Comparison of ENCODE assay signal across 8 cellular contexts in genomic region chr1:23368562-23369334, GRCh38. TPM values are rescaled to one million over a fixed set of nuclear protein-coding genes. Genes with fewer than 3 reads are reported as not detected.
DNase-seq lines count a peak whose midpoint lies in the region; ATAC-seq, FAIRE-seq and TF ChIP-seq lines count a peak whose summit lies in the region.

No MANE protein-coding gene starts in this region.

- 0 out of 4 replicates have a peak, but pooled peaks of 1 of the 2 experiments have one; percentile 22 for TF ChIP-seq RAD21 in H1 (IDR thresholded peaks at IDR 0.05 in 1 of 2, conservative IDR thresholded peaks at IDR 0.05 in 1 of 2; ENCODE audit: low read depth in 2 of 2, low read length in 2 of 2)

- peak overlapping the region; percentile 80 for H3K4me3 Mint-ChIP-seq in Caco-2 (ENCODE audit: unreplicated experiment)
- H3K4me3 Mint-ChIP-seq in activated CD8-positive, alpha-beta memory T cell treated with anti-CD3 and anti-CD28 coated beads, Interleukin-2, amount 10 ng/mL, durations not matched to agents 7 days and 5 days, result peak overlapping the region; percentile 91

- no peaks in the 10 kb centered on the region for H3K9me3 Mint-ChIP-seq in Caco-2 (ENCODE audit: unreplicated experiment)
- peaks cover 8% of the 10 kb centered on the region for H3K9me3 Mint-ChIP-seq in activated CD8-positive, alpha-beta memory T cell treated with anti-CD3 and anti-CD28 coated beads, Interleukin-2, amount 10 ng/mL, durations not matched to agents 7 days and 5 days (ENCODE audit: low read depth)

- H3K27me3 Mint-ChIP-seq in Caco-2 (ENCODE audit: insufficient read depth, unreplicated experiment), result no peaks in the 10 kb centered on the region
- no peaks in the 10 kb centered on the region for H3K27me3 Mint-ChIP-seq in activated CD8-positive, alpha-beta memory T cell treated with anti-CD3 and anti-CD28 coated beads, Interleukin-2, amount 10 ng/mL, durations not matched to agents 7 days and 5 days

- peak overlapping the region; percentile 88 for H2AFZ ChIP-seq in H1 (ENCODE audit: low read length)

- peak overlapping the region; percentile 85 for H3K27ac Mint-ChIP-seq in Caco-2 (ENCODE audit: unreplicated experiment)
- H3K27ac Mint-ChIP-seq in activated CD8-positive, alpha-beta memory T cell treated with anti-CD3 and anti-CD28 coated beads, Interleukin-2, amount 10 ng/mL, durations not matched to agents 7 days and 5 days, result peak overlapping the region; percentile 98

- H3K4me1 ChIP-seq in Caco-2 (peaks cover 22% of the 10 kb centered on the region), H1 (replicated peaks in 1 of 4; ENCODE audit: control insufficient read depth in 3 of 4, insufficient read depth in 4 of 4, low read length in 3 of 4) (peaks cover 2 to 13% (median 4%) of the 10 kb centered on the region in 4 experiments; a peak in 6 of 7 replicates), mesodermal cell (ENCODE audit: control insufficient read depth, insufficient read depth, low read length, poor library complexity, severe bottlenecking) (peaks cover 27% of the 10 kb centered on the region)

- peak overlapping the region; percentile 83 for H3K18ac ChIP-seq in H1 (ENCODE audit: extremely low read depth, low read length)

- peak; percentile 82 for ATAC-seq in activated CD8-positive, alpha-beta memory T cell treated with anti-CD3 and anti-CD28 coated beads, Interleukin-2, amount 10 ng/mL, durations not matched to agents 7 days and 5 days

- H3K56ac ChIP-seq in H1 (replicated peaks; ENCODE audit: insufficient read length, low read depth, low read length), result no peak overlapping the region

- H3K79me2 ChIP-seq in H1 (ENCODE audit: control insufficient read depth in 1 of 2, insufficient read depth in 2 of 2, low read length in 2 of 2), result no peaks in the 10 kb centered on the region

- H4K5ac ChIP-seq in H1 (ENCODE audit: insufficient read length, low read depth, low read length), result peak overlapping the region; percentile 78

- no peak for FAIRE-seq in H1 (lab: Jason Lieb, UNC)

- H3K4me2 ChIP-seq in H1 (ENCODE audit: insufficient read depth in 1 of 2, low read depth in 2 of 2, low read length in 2 of 2), result peak overlapping the region; percentile 76 to 96

- peaks cover 7 to 9% of the 10 kb centered on the region in 2 experiments for H4K20me1 ChIP-seq in H1 (replicated peaks in 1 of 2; ENCODE audit: control insufficient read depth in 1 of 2, insufficient read depth in 2 of 2, low read length in 2 of 2)

- WGBS in H1 (ENCODE audit: extremely low coverage in 1 of 2, insufficient coverage in 1 of 2, insufficient read length in 1 of 2, insufficient replicate concordance in 2 of 2, low coverage in 1 of 2, low lambda C conversion rate in 2 of 2, missing lambda C conversion rate in 1 of 2), 2 experiments, result 2% methylated on average over 60 of the region's 61 CpGs; no CpG with 5 or more reads in 1 of the 2 experiments
- WGBS in mesodermal cell (ENCODE audit: insufficient coverage in 2 of 2), 2 experiments, result 0 to 1% methylated on average over 23 to 50 of the region's 61 CpGs

- no peak overlapping the region for H2BK20ac ChIP-seq in H1 (ENCODE audit: low read length)

- H3K36me3 Mint-ChIP-seq in Caco-2 (ENCODE audit: insufficient read depth, unreplicated experiment), result peaks cover 24% of the 10 kb centered on the region
- H3K36me3 Mint-ChIP-seq in activated CD8-positive, alpha-beta memory T cell treated with anti-CD3 and anti-CD28 coated beads, Interleukin-2, amount 10 ng/mL, durations not matched to agents 7 days and 5 days, result peaks cover 34% of the 10 kb centered on the region

- H3K23ac ChIP-seq in H1 (ENCODE audit: insufficient read length), result no peak overlapping the region

- peak overlapping the region; percentile 43 for H2BK120ac ChIP-seq in H1 (replicated peaks; ENCODE audit: low read depth, low read length)

- H2BK5ac ChIP-seq in H1 (ENCODE audit: low read depth, low read length), result peak overlapping the region; percentile 81

- peak overlapping the region; percentile 78 for H4K91ac ChIP-seq in H1 (replicated peaks; ENCODE audit: insufficient read length, low read length)

- POLR2A ChIA-PET in Caco-2 (lab: Charles Lee) (interaction anchor here (0.6 to 2.4 kb wide), 3 partner anchors 24 to 275 kb away, joined by 3 to 45 read pairs (median 12); partner anchors contain the start of gene HNRNPR), H1 (lab: Charles Lee; ENCODE audit: partially characterized antibody) (interaction anchor here (1.4 to 3.5 kb wide), 3 partner anchors 11 to 24 kb away, joined by 4 to 23 read pairs (median 17); partner anchors contain the start of gene HNRNPR)

- peaks cover 10% of the 10 kb centered on the region for H3K23me2 ChIP-seq in H1 (ENCODE audit: low read depth, low read length)

- intact Hi-C loops in Caco-2 (cut with micrococcal nuclease; ENCODE audit: unreplicated experiment), result loop anchor here (1.0 kb wide), 2 partner anchors 24 to 36 kb away; partner anchors contain the start of gene HNRNPR

- H3K36me3 ChIP-seq in Caco-2 (ENCODE audit: control insufficient read depth, insufficient read depth, low read length) (no peaks in the 10 kb centered on the region; the same call in 1 of the 2 replicates), H1 (ENCODE audit: control insufficient read depth in 2 of 4, insufficient read depth in 4 of 4, low read length in 3 of 4) (no peaks in the 10 kb centered on the region), mesodermal cell (ENCODE audit: control insufficient read depth, insufficient read depth, low read length) (peaks cover 39% of the 10 kb centered on the region)

- DNase-seq in Caco-2 (peak; percentile 88 to 89), GM20000 (ENCODE audit: low spot score) (peak; percentile 88), HS-5 (ENCODE audit: low read depth) (peak; percentile 54), H1 (ENCODE audit: low read depth in 1 of 2, low spot score in 2 of 2) (peak; percentile 70 to 88)
- peak; percentile 83 for DNase-seq in NK-92 treated with Interleukin-12 subunit alpha and Interleukin-12 subunit beta, amount 100 ng/mL, for 24 hours (lab: John Stamatoyannopoulos, UW)
- peak; percentile 90 for DNase-seq in activated CD8-positive, alpha-beta memory T cell treated with anti-CD3 and anti-CD28 coated beads, Interleukin-2, amount 10 ng/mL, durations not matched to agents 7 days and 5 days
- peak; percentile 74 for DNase-seq in stimulated activated CD8-positive, alpha-beta memory T cell treated with anti-CD3 and anti-CD28 coated beads, Interleukin-15, amount 100 ng/mL, for 24 hours (ENCODE audit: low read depth)

- peak in 1 of 2 experiments; percentile 31 for TF ChIP-seq CTCF in Caco-2 (IDR thresholded peaks at IDR 0.05; ENCODE audit: insufficient read depth in 1 of 2, low read depth in 1 of 2, low read length in 1 of 2, severe bottlenecking in 1 of 2, unreplicated experiment in 1 of 2)
- no peak for TF ChIP-seq CTCF in GM20000 (IDR thresholded peaks at IDR 0.05; ENCODE audit: extremely low read depth, missing control alignments)
- TF ChIP-seq CTCF in H1 (IDR thresholded peaks at IDR 0.05; ENCODE audit: control extremely low read depth in 1 of 3, insufficient read depth in 1 of 3, low read depth in 1 of 3, low read length in 3 of 3), result peak; percentile 23 to 39 (median 29); a peak in 3 of 4 replicates

- TF ChIP-seq POLR2A in H1 (IDR thresholded peaks at IDR 0.05; ENCODE audit: control extremely low read depth in 1 of 2, low read depth in 2 of 2, low read length in 2 of 2), result no peak; a peak in 1 of 3 replicates

- H4K8ac ChIP-seq in H1 (ENCODE audit: extremely low read depth, insufficient read depth, low read length), result no peak overlapping the region

- H3K4me3 ChIP-seq in Caco-2 (ENCODE audit: low read depth, low read length), result peak overlapping the region; percentile 73
- H3K4me3 ChIP-seq in H1 (ENCODE audit: extremely low read depth in 1 of 4, insufficient read depth in 2 of 4, low read depth in 3 of 4, low read length in 4 of 4), result peak overlapping the region; percentile 68 to 95 (median 83)
- peak overlapping the region; percentile 88 for H3K4me3 ChIP-seq in mesodermal cell (ENCODE audit: extremely low read depth, insufficient read depth, low read length, poor library complexity, severe bottlenecking)

- H3K14ac ChIP-seq in H1 (ENCODE audit: insufficient read length), result no peak overlapping the region

- H3K9me3 ChIP-seq in Caco-2 (peaks cover 8% of the 10 kb centered on the region), H1 (ENCODE audit: insufficient read depth in 2 of 2, low read depth in 1 of 2, low read length in 1 of 2) (peaks cover 0 to 11% of the 10 kb centered on the region in 2 experiments; a peak in 2 of 4 replicates), mesodermal cell (ENCODE audit: control insufficient read depth, low read length) (peaks cover 30% of the 10 kb centered on the region)

- BruUV-seq in Caco-2 (replicated peaks; lab: Mats Ljungman, UMichigan), result no TSS peak

- peaks cover 1% of the 10 kb centered on the region for H3K4me1 Mint-ChIP-seq in Caco-2 (ENCODE audit: low read depth, unreplicated experiment)
- H3K4me1 Mint-ChIP-seq in activated CD8-positive, alpha-beta memory T cell treated with anti-CD3 and anti-CD28 coated beads, Interleukin-2, amount 10 ng/mL, durations not matched to agents 7 days and 5 days, result peaks cover 30% of the 10 kb centered on the region

- peak overlapping the region; percentile 36 to 56 (median 42); a peak in 5 of 7 replicates for H3K9ac ChIP-seq in H1 (replicated peaks in 1 of 4; ENCODE audit: extremely low read depth in 1 of 4, low read depth in 3 of 4, low read length in 3 of 4)

- CTCF ChIA-PET in Caco-2 (lab: Charles Lee) (interaction anchor here (0.6 to 1.8 kb wide), 6 partner anchors 24 to 208 kb away, joined by 3 to 15 read pairs (median 3); partner anchors contain the start of genes ASAP3 and HNRNPR), H1 (lab: Charles Lee; ENCODE audit: partially characterized antibody) (interaction anchor here (1.1 to 3.7 kb wide), 6 partner anchors 26 to 182 kb away, joined by 3 to 19 read pairs (median 7); no protein-coding TSS in a partner anchor)
- CTCF ChIA-PET in activated CD8-positive, alpha-beta memory T cell treated with anti-CD3 and anti-CD28 coated beads, Interleukin-2, amount 10 ng/mL, durations not matched to agents 7 days and 5 days (lab: Charles Lee), result interaction anchor here (1.1 to 2.4 kb wide), 5 partner anchors 18 to 160 kb away, joined by 3 to 16 read pairs (median 4); partner anchors contain the start of gene HNRNPR

- H2BK15ac ChIP-seq in H1 (ENCODE audit: low read length), result no peak overlapping the region

- H3K27me3 ChIP-seq in Caco-2 (replicated peaks; ENCODE audit: control insufficient read depth, insufficient read depth, low read length), result no peaks in the 10 kb centered on the region
- peaks cover 51 to 81% (median 71%) of the 10 kb centered on the region in 4 experiments for H3K27me3 ChIP-seq in H1 (replicated peaks in 1 of 4; ENCODE audit: control insufficient read depth in 3 of 4, extremely low read depth in 1 of 4, insufficient read depth in 3 of 4, low read length in 3 of 4)

- no peak overlapping the region; the same call in 1 of the 2 replicates for H3K27ac ChIP-seq in H1 (ENCODE audit: low read depth, low read length)
- H3K27ac ChIP-seq in mesodermal cell (ENCODE audit: low read depth, low read length, severe bottlenecking), result peak overlapping the region; percentile 96

- H2AK5ac ChIP-seq in H1 (ENCODE audit: low read depth, low read length), result no peak overlapping the region

- peak overlapping the region; percentile 94 for H3K4ac ChIP-seq in H1 (replicated peaks; ENCODE audit: insufficient read length, low read depth, low read length)

- no peak overlapping the region; the same call in 1 of the 2 replicates for H2BK12ac ChIP-seq in H1 (ENCODE audit: low read depth, low read length)

- no peaks in the 10 kb centered on the region for H3K79me1 ChIP-seq in H1 (ENCODE audit: low read depth, low read length)

- no peak for TF ChIP-seq EP300 in H1 (IDR thresholded peaks at IDR 0.05; ENCODE audit: borderline replicate concordance in 1 of 2, low read depth in 2 of 2, low read length in 2 of 2)

RNA-seq across cellular contexts. Expression of gene ZNF436, which starts 0.9 kb away (rescaled TPM):
- total RNA-seq in Caco-2 (2022), result 6.0 and 6.1 TPM in 2 replicates
- total RNA-seq in activated CD8-positive, alpha-beta memory T cell treated with anti-CD3 and anti-CD28 coated beads, Interleukin-2, amount 10 ng/mL, durations not matched to agents 7 days and 5 days, result 1 to 10 TPM; 5.3 to 6.6 TPM
- 1.6 and 1.8 TPM in 2 replicates for total RNA-seq in H1 (2021; fragmentation: NEBNext Ultra II Directional; extraction: Animal tissue kit (Norgen Biotek cat#: 25700))
- polyA plus RNA-seq in H1 (2011; rRNA removed), result 0.31 and 0.65 TPM in 2 replicates
- polyA plus RNA-seq in H1 (2011; cell fraction: cytosol; rRNA removed), result 0.58 TPM
- polyA plus RNA-seq in H1 (2011; cell fraction: nucleus; rRNA removed), result 0.41 TPM
- polyA plus RNA-seq in H1 (2012, experiment 1 of 2), result 0.86 to 1.2 TPM (median 0.91 TPM) in 4 replicates
- 0.07 TPM for polyA plus RNA-seq in H1 (2012, experiment 2 of 2)
- 0.81 TPM for polyA plus RNA-seq in H1 (2013, experiment 1 of 2)
- polyA plus RNA-seq in H1 (2013, experiment 2 of 2), result 0.75 TPM
- polyA minus RNA-seq in H1 (2011; rRNA and poly(A)+ RNA removed), result 1.5 and 2.6 TPM in 2 replicates
- 0.73 TPM for polyA minus RNA-seq in H1 (2011; cell fraction: cytosol; rRNA and poly(A)+ RNA removed)
- 1.4 TPM for polyA minus RNA-seq in H1 (2011; cell fraction: nucleus; rRNA and poly(A)+ RNA removed)
- polyA plus RNA-seq in mesodermal cell (2013, experiment 1 of 2), result 8.3 TPM
- polyA plus RNA-seq in mesodermal cell (2013, experiment 2 of 2), result 7.2 TPM

RNA-seq across cellular contexts. Expression of gene HNRNPR, which starts 24.7 kb away (rescaled TPM):
- total RNA-seq in Caco-2 (2022), result 169 and 183 TPM in 2 replicates
- 100 to 1,000 TPM; 220 to 222 TPM for total RNA-seq in activated CD8-positive, alpha-beta memory T cell treated with anti-CD3 and anti-CD28 coated beads, Interleukin-2, amount 10 ng/mL, durations not matched to agents 7 days and 5 days
- 203 and 214 TPM in 2 replicates for total RNA-seq in H1 (2021; fragmentation: NEBNext Ultra II Directional; extraction: Animal tissue kit (Norgen Biotek cat#: 25700))
- polyA plus RNA-seq in H1 (2011; rRNA removed), result 76.8 and 110 TPM in 2 replicates
- 157 TPM for polyA plus RNA-seq in H1 (2011; cell fraction: cytosol; rRNA removed)
- polyA plus RNA-seq in H1 (2011; cell fraction: nucleus; rRNA removed), result 30.5 TPM
- 159 to 195 TPM (median 176 TPM) in 4 replicates for polyA plus RNA-seq in H1 (2012, experiment 1 of 2)
- 19.5 TPM for polyA plus RNA-seq in H1 (2012, experiment 2 of 2)
- 105 TPM for polyA plus RNA-seq in H1 (2013, experiment 1 of 2)
- 107 TPM for polyA plus RNA-seq in H1 (2013, experiment 2 of 2)
- polyA minus RNA-seq in H1 (2011; rRNA and poly(A)+ RNA removed), result 106 and 111 TPM in 2 replicates
- 67.5 TPM for polyA minus RNA-seq in H1 (2011; cell fraction: cytosol; rRNA and poly(A)+ RNA removed)
- 50.2 TPM for polyA minus RNA-seq in H1 (2011; cell fraction: nucleus; rRNA and poly(A)+ RNA removed)
- 129 TPM for polyA plus RNA-seq in mesodermal cell (2013, experiment 1 of 2)
- 145 TPM for polyA plus RNA-seq in mesodermal cell (2013, experiment 2 of 2)

RNA-seq across cellular contexts. Expression of gene TCEA3, which starts 55.8 kb away (rescaled TPM):
- 14.6 and 15.8 TPM in 2 replicates for total RNA-seq in Caco-2 (2022)
- 1 to 10 TPM in 1 of 2 experiments, under 1 TPM in 1; 0.26 to 1.3 TPM for total RNA-seq in activated CD8-positive, alpha-beta memory T cell treated with anti-CD3 and anti-CD28 coated beads, Interleukin-2, amount 10 ng/mL, durations not matched to agents 7 days and 5 days
- 0.21 TPM in 1 of 2 replicates, not detected in the other for total RNA-seq in H1 (2021; fragmentation: NEBNext Ultra II Directional; extraction: Animal tissue kit (Norgen Biotek cat#: 25700))
- 0.08 and 0.13 TPM in 2 replicates for polyA plus RNA-seq in H1 (2011; rRNA removed)
- polyA plus RNA-seq in H1 (2011; cell fraction: cytosol; rRNA removed), result 0.17 TPM
- 0.09 TPM for polyA plus RNA-seq in H1 (2011; cell fraction: nucleus; rRNA removed)
- 0.11 to 0.28 TPM (median 0.19 TPM) in 3 of 4 replicates, not detected in the other for polyA plus RNA-seq in H1 (2012, experiment 1 of 2)
- polyA plus RNA-seq in H1 (2012, experiment 2 of 2), result 0.10 TPM
- polyA plus RNA-seq in H1 (2013, experiment 1 of 2), result 0.22 TPM
- polyA plus RNA-seq in H1 (2013, experiment 2 of 2), result 0.15 TPM
- polyA minus RNA-seq in H1 (2011; rRNA and poly(A)+ RNA removed), result 0.38 TPM in 1 of 2 replicates, not detected in the other
- polyA minus RNA-seq in H1 (2011; cell fraction: cytosol; rRNA and poly(A)+ RNA removed), result not detected
- polyA minus RNA-seq in H1 (2011; cell fraction: nucleus; rRNA and poly(A)+ RNA removed), result 0.40 TPM
- polyA plus RNA-seq in mesodermal cell (2013, experiment 1 of 2), result 2.2 TPM
- polyA plus RNA-seq in mesodermal cell (2013, experiment 2 of 2), result 3.3 TPM
